In genomic region chr17:40317880-40318834, GRCh38 we compare ENCODE assay signal across 8 cellular contexts. TPM values are rescaled to one million over a fixed set of nuclear protein-coding genes. Genes with fewer than 3 reads are reported as not detected.
A peak's percentile ranks its signal among the peaks of the same experiment; 100 is the strongest.
DNase-seq lines count a peak whose midpoint lies in the region; ATAC-seq and TF ChIP-seq lines count a peak whose summit lies in the region.

No MANE protein-coding gene starts in this region.

- no peak for TF ChIP-seq CTCF in AG09309 (IDR thresholded peaks at IDR 0.05; ENCODE audit: control insufficient read depth, insufficient read depth, low read depth, low read length, missing control alignments)

- peak overlapping the region; percentile 74 for H3K4me3 ChIP-seq in AG09309 (ENCODE audit: control insufficient read depth, low read depth, low read length)

- peak; percentile 82 for DNase-seq in AG09309 (ENCODE audit: low read depth)
- DNase-seq in NCI-H446 treated with DMSO at 0.1 percent for 48 hours (lab: John Stamatoyannopoulos, UW): peak; percentile 82
- DNase-seq in activated CD4-positive, alpha-beta T cell treated with anti-CD3 and anti-CD28 coated beads for 24 hours (ENCODE audit: low read depth in 2 of 2): peak; percentile 84 to 86
- DNase-seq in cerebellum (ENCODE audit: low spot score): peak; percentile 100
- DNase-seq in kidney tubule cell (ENCODE audit: low spot score): peak; percentile 95
- peak; percentile 78 to 85 for DNase-seq in stimulated activated CD4-positive, alpha-beta T cell treated with anti-CD3 and anti-CD28 coated beads, Interleukin-1b, Interleukin-23, amount 100 ng/mL, for 1 hour (ENCODE audit: low read depth in 2 of 2)

- peak; percentile 68 for ATAC-seq in GM19025 (IDR thresholded peaks at IDR 0.05; ENCODE audit: low read depth, unreplicated experiment)
- peak; percentile 68 for ATAC-seq in HG03280 (IDR thresholded peaks at IDR 0.05; ENCODE audit: unreplicated experiment)

RNA-seq across cellular contexts. Expression of gene RARA, which starts 9.2 kb away (rescaled TPM):
- 4.9 TPM for total RNA-seq in cerebellum

RNA-seq across cellular contexts. Expression of gene CDC6, which starts 30.5 kb away (rescaled TPM):
- total RNA-seq in cerebellum: 8.5 TPM

RNA-seq across cellular contexts. Expression of gene GJD3, which starts 46.4 kb away (rescaled TPM):
- total RNA-seq in cerebellum: 0.45 TPM

Comparison
In these comparisons a context has a peak if more than half of its experiments do, and no peak if none do; other contexts are left out.
1. Peak in every context shown above with its lines: DNase-seq, ATAC-seq and H3K4me3 ChIP-seq.